In the genomic region with DNA sequence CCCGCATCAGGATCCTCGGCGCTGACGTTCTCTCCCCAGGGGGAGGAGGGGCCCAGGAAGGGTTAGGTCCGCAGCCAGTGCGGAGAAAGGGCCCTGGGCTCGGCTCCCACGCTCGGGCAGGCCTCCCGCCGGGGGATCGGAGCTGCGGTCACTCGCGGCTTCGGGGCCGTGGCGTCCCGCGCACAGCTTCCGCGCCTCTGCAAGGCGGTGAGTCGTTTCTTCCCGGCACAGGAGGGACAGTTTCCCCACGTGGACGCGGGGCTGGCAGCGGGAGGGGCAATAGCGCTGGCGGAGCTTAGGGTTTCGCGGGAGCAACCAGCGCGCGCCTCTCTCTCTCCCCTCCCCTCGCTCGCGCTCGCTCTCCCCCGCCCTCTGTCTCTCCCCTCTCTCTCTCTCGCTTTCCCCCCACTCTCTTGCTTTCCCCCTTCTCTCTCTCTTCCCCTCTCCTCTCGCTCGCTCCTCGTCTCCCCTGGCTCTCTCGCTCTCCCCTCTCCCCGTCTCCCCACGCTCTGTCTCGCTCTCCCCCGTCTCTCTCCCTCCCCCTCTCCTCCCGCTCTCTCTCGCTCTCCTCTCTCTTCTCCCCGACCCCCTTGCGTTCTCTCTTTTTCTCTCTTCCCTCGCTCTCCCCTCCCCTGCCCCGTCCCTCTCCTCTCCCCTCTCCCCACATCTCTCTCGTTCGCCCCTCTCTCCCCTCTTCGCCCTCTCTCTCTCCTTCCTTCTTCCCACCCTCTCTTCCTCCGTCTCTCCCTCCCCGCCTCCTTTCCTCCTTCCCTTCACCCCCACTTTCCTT, we compare ENCODE assay signal across 7 cellular contexts. TPM values are rescaled to one million over a fixed set of nuclear protein-coding genes. Genes with fewer than 3 reads are reported as not detected.
DNase-seq lines count a peak whose midpoint lies in the region; ATAC-seq, FAIRE-seq and TF ChIP-seq lines count a peak whose summit lies in the region.

No MANE protein-coding gene starts in this region.

- peak; percentile 68 for ATAC-seq in stimulated activated effector memory CD8-positive, alpha-beta T cell treated with anti-CD3 and anti-CD28 coated beads, Interleukin-12 subunit alpha, Interleukin-12 subunit beta, amount 100 ng/mL, for 72 hours

- H3K79me2 ChIP-seq in endothelial cell of umbilical vein (ENCODE audit: control insufficient read depth, insufficient read depth, low read length), result no peaks in the 10 kb centered on the region

- H3K27ac ChIP-seq in endothelial cell of umbilical vein (ENCODE audit: insufficient read depth, low read depth, low read length), result no peak overlapping the region

- peak overlapping the region; percentile 40 for H3K4me2 ChIP-seq in endothelial cell of umbilical vein (ENCODE audit: insufficient read depth, low read length)

- H4K20me1 ChIP-seq in endothelial cell of umbilical vein (replicated peaks; ENCODE audit: control insufficient read depth, extremely low read depth, insufficient read depth, low read length), result no peaks in the 10 kb centered on the region

- BruUV-seq in endothelial cell of umbilical vein (replicated peaks; lab: Mats Ljungman, UMichigan), result no TSS peak

- peaks cover 18% of the 10 kb centered on the region for H3K4me1 Mint-ChIP-seq in stimulated activated effector memory CD8-positive, alpha-beta T cell treated with anti-CD3 and anti-CD28 coated beads, Interleukin-12 subunit alpha, Interleukin-12 subunit beta, amount 100 ng/mL, for 72 hours

- CTCF ChIA-PET in endothelial cell of umbilical vein (lab: Charles Lee), result interaction anchor here (0.7 to 2.3 kb wide), 5 partner anchors 85 to 922 kb away, joined by 3 to 9 read pairs (median 5); a partner anchor contains a TSS

- H3K36me3 ChIP-seq in endothelial cell of umbilical vein (ENCODE audit: control insufficient read depth in 2 of 2, extremely low read depth in 1 of 2, insufficient read depth in 2 of 2, low read length in 2 of 2) (no peaks in the 10 kb centered on the region), mucosa of stomach (ENCODE audit: control insufficient read depth, insufficient read depth, low read length) (no peaks in the 10 kb centered on the region)

- peak overlapping the region; percentile 89 for H2AFZ ChIP-seq in endothelial cell of umbilical vein (ENCODE audit: low read depth, low read length)

- POLR2A ChIA-PET in endothelial cell of umbilical vein (lab: Charles Lee), result no interaction called here

- dilution Hi-C loops in endothelial cell of umbilical vein (cut with MboI; ENCODE audit: extremely low pct_ligation_motif_present, low sequenced_read_pairs), result no loop called here

- no peaks in the 10 kb centered on the region for H3K9me3 Mint-ChIP-seq in stimulated activated effector memory CD8-positive, alpha-beta T cell treated with anti-CD3 and anti-CD28 coated beads, Interleukin-12 subunit alpha, Interleukin-12 subunit beta, amount 100 ng/mL, for 72 hours

- H3K36me3 Mint-ChIP-seq in stimulated activated effector memory CD8-positive, alpha-beta T cell treated with anti-CD3 and anti-CD28 coated beads, Interleukin-12 subunit alpha, Interleukin-12 subunit beta, amount 100 ng/mL, for 72 hours, result no peaks in the 10 kb centered on the region

- no peak for FAIRE-seq in endothelial cell of umbilical vein (lab: Jason Lieb, UNC)

- DNase-seq in GM19238 (ENCODE audit: insufficient read length, low spot score) (peak; percentile 62), NCI-H510A (lab: John Stamatoyannopoulos, UW) (peak; percentile 24), endothelial cell of umbilical vein (ENCODE audit: low read depth, low spot score) (peak; percentile 15), NCI-H2029 (lab: John Stamatoyannopoulos, UW) (no peak)
- peak; percentile 83 for DNase-seq in activated CD8-positive, alpha-beta memory T cell treated with anti-CD3 and anti-CD28 coated beads, Interleukin-2, amount 50 U/mL, for 48 hours
- DNase-seq in stimulated activated effector memory CD8-positive, alpha-beta T cell treated with anti-CD3 and anti-CD28 coated beads, Interleukin-12 subunit alpha, Interleukin-12 subunit beta, amount 100 ng/mL, for 72 hours (ENCODE audit: low spot score in 2 of 2), result peak; percentile 42 to 79

- H3K9ac ChIP-seq in endothelial cell of umbilical vein (replicated peaks; ENCODE audit: extremely low read depth, insufficient read depth, low read length) (no peak overlapping the region), mucosa of stomach (ENCODE audit: low read length) (peak overlapping the region; percentile 60)

- H3K27me3 ChIP-seq in endothelial cell of umbilical vein (ENCODE audit: control insufficient read depth in 2 of 2, insufficient read depth in 2 of 2, low read length in 2 of 2) (peaks cover 37 to 45% of the 10 kb centered on the region in 2 experiments), mucosa of stomach (ENCODE audit: control insufficient read depth, insufficient read depth, low read length) (peaks cover 44% of the 10 kb centered on the region)

- intact Hi-C loops in endothelial cell of umbilical vein (cut with micrococcal nuclease), result loop anchor here (1.0 kb wide), 1 partner anchor 85 kb away; a partner anchor contains a TSS

- TF ChIP-seq CTCF in endothelial cell of umbilical vein (IDR thresholded peaks at IDR 0.05; ENCODE audit: extremely low read depth in 1 of 2, insufficient read depth in 1 of 2, low read depth in 1 of 2, low read length in 2 of 2), result no peak

- H3K27ac Mint-ChIP-seq in stimulated activated effector memory CD8-positive, alpha-beta T cell treated with anti-CD3 and anti-CD28 coated beads, Interleukin-12 subunit alpha, Interleukin-12 subunit beta, amount 100 ng/mL, for 72 hours, result peak overlapping the region; percentile 93

- no peaks in the 10 kb centered on the region for H3K9me1 ChIP-seq in endothelial cell of umbilical vein (replicated peaks; ENCODE audit: control insufficient read depth, extremely low read depth, insufficient read depth, low read length)

- peak overlapping the region; percentile 25 to 57 (median 47) for H3K4me3 ChIP-seq in endothelial cell of umbilical vein (replicated peaks in 1 of 3; ENCODE audit: insufficient read depth in 1 of 3, low read depth in 1 of 3, low read length in 3 of 3)
- H3K4me3 ChIP-seq in mucosa of stomach (ENCODE audit: low read length), result peak overlapping the region; percentile 14

- no peaks in the 10 kb centered on the region for H3K4me1 ChIP-seq in endothelial cell of umbilical vein (ENCODE audit: control insufficient read depth, extremely low read depth, insufficient read depth, low read length)
- H3K4me1 ChIP-seq in mucosa of stomach (ENCODE audit: control insufficient read depth, insufficient read depth, low read length), result no peaks in the 10 kb centered on the region

- no peak for TF ChIP-seq POLR2A in endothelial cell of umbilical vein (IDR thresholded peaks at IDR 0.05; ENCODE audit: low read depth, low read length)

- peak overlapping the region; percentile 81 for H3K4me3 Mint-ChIP-seq in stimulated activated effector memory CD8-positive, alpha-beta T cell treated with anti-CD3 and anti-CD28 coated beads, Interleukin-12 subunit alpha, Interleukin-12 subunit beta, amount 100 ng/mL, for 72 hours

- H3K9me3 ChIP-seq in endothelial cell of umbilical vein (replicated peaks; ENCODE audit: control insufficient read depth, insufficient read depth, low read length), result no peaks in the 10 kb centered on the region
- H3K9me3 ChIP-seq in mucosa of stomach (ENCODE audit: control insufficient read depth, low read length), result no peaks in the 10 kb centered on the region

TF ChIP-seq in endothelial cell of umbilical vein, 7 proteins besides CTCF, POLR2A, EP300 and RAD21:
- no peak for TF ChIP-seq MYC (IDR thresholded peaks at IDR 0.05; ENCODE audit: low read depth, low read length)
- no peak for TF ChIP-seq FOS (IDR thresholded peaks at IDR 0.05; ENCODE audit: borderline replicate concordance, insufficient read depth, low read length)
- TF ChIP-seq, protein P1, sequence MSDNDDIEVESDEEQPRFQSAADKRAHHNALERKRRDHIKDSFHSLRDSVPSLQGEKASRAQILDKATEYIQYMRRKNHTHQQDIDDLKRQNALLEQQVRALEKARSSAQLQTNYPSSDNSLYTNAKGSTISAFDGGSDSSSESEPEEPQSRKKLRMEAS (IDR thresholded peaks at IDR 0.05; ENCODE audit: insufficient read depth, insufficient read length), result no peak
- TF ChIP-seq JUN (IDR thresholded peaks at IDR 0.05; ENCODE audit: borderline replicate concordance, insufficient read depth, insufficient read length, low read depth), result no peak
- no peak for TF ChIP-seq GATA2 (IDR thresholded peaks at IDR 0.05; ENCODE audit: insufficient read depth, insufficient read length, low read depth, low read length)
- peak; percentile 86 for TF ChIP-seq EZH2 (IDR thresholded peaks at IDR 0.05; ENCODE audit: borderline replicate concordance, low read depth, low read length, severe bottlenecking)
- TF ChIP-seq POLR2AphosphoS5 (IDR thresholded peaks at IDR 0.05; ENCODE audit: insufficient read depth, low read depth, low read length), result no peak

RNA-seq across cellular contexts. Expression of a gene that starts 12.8 kb away (rescaled TPM):
- total RNA-seq in endothelial cell of umbilical vein, result 0.05 and 0.11 TPM in 2 replicates
- 0.06 and 0.08 TPM in 2 replicates for polyA plus RNA-seq in endothelial cell of umbilical vein
- 0.03 and 0.06 TPM in 2 replicates for polyA plus RNA-seq in endothelial cell of umbilical vein (2011; cell fraction: cytosol; rRNA removed)
- polyA plus RNA-seq in endothelial cell of umbilical vein (2011; cell fraction: nucleus; rRNA removed), result 0.11 and 0.28 TPM in 2 replicates
- polyA plus RNA-seq in endothelial cell of umbilical vein (2012), result not detected in 2 replicates
- polyA minus RNA-seq in endothelial cell of umbilical vein, result 0.06 and 0.15 TPM in 2 replicates
- 2.9 TPM for polyA minus RNA-seq in endothelial cell of umbilical vein (2011; cell fraction: cytosol; rRNA and poly(A)+ RNA removed)
- polyA minus RNA-seq in endothelial cell of umbilical vein (2011; cell fraction: nucleus; rRNA and poly(A)+ RNA removed), result 0.05 TPM in 1 of 2 replicates, not detected in the other
